In the genomic region with DNA sequence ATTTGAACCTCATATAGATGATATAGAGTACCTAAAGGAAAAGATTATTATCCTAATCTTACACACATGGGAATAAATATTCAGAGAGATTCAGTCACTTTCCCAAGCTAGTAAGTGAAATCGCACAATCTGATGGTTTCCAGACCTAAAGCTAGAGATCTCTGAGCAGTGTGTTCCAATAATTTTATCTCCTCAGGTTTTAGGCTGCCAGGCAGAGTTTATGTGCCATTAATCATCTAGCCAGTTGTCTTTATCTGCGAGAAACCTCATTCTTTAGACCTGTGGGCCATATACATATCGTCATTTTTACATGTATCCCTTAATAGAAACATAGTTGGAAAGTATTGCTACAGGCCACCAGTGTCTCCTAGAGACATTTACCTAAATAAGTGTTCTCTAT, we compare ENCODE assay signal across 8 cellular contexts.
"Had no signal": no experiment of that assay in that cellular context is flagged by ENCODE, and none has a peak within 500 bp of the region (broad histone marks: within the 10 kb centered on the region; RNA-seq: fewer than 3 reads in every experiment).

No MANE protein-coding gene starts in this region.

- FAIRE-seq: G401.6, GM12878, GM12891, GM12892, GM18507, GM19239 had no signal

- H3K4me3 ChIP-seq: GM12878 had no signal

- ATAC-seq: GM12878 had no signal

- DNase-seq: GDM1, GF-D8 had no signal
